ENCODE assay signal across 22 cellular contexts in the genomic region with DNA sequence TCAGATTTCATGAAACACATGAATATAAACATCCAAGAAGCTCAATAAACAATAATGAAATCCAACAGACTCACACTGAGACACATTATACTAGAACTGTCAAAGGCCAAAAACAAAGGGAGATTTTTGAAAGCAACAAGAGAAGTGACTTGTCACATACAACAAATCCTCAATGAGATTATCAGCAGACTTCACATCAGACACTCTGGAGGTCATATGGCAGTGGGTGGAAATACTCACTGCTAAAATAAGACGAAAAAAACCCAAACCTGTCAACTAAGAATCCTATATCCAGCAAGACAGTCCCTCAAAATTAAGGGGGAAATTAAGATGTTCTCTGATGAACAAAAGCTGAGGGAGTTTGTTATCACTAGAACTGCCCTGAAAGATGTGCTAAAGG.
DNase-seq lines count a peak whose midpoint lies in the region; ATAC-seq, FAIRE-seq and TF ChIP-seq lines count a peak whose summit lies in the region.
"Had no signal": no experiment of that assay in that cellular context is flagged by ENCODE, and none has a peak within 500 bp of the region (broad histone marks: within the 10 kb centered on the region; RNA-seq: fewer than 3 reads in every experiment).

No MANE protein-coding gene starts in this region.

- FAIRE-seq in GM18507 (lab: Jason Lieb, UNC) (peak; percentile 74), keratinocyte (lab: Jason Lieb, UNC) (peak; percentile 39)
- FAIRE-seq: A549 had no signal

- H3K9ac ChIP-seq in endodermal cell (ENCODE audit: extremely low read depth, low read length, poor library complexity, severe bottlenecking) (no peak overlapping the region), keratinocyte (ENCODE audit: control insufficient read depth, extremely low read depth, insufficient read depth, low read length) (no peak overlapping the region)

- POLR2A ChIA-PET in naive thymus-derived CD8-positive, alpha-beta T cell (lab: Charles Lee): no interaction called here
- POLR2A ChIA-PET in CD4-positive, alpha-beta T cell (lab: Charles Lee): no interaction called here

- H3K4me1 ChIP-seq in endodermal cell (ENCODE audit: control insufficient read depth, insufficient read depth, low read length): no peaks in the 10 kb centered on the region
- peaks cover 6% of the 10 kb centered on the region for H3K4me1 ChIP-seq in keratinocyte (ENCODE audit: control insufficient read depth, extremely low read depth, insufficient read depth, low read length)

- H3K4me2 ChIP-seq in keratinocyte (ENCODE audit: control insufficient read depth, extremely low read depth, insufficient read depth, low read depth, low read length): no peak overlapping the region
- H3K4me2 ChIP-seq: A549 had no signal

- no peak overlapping the region for H2AFZ ChIP-seq in keratinocyte (ENCODE audit: control insufficient read depth, low read length)

- H3K4me3 Mint-ChIP-seq in endodermal cell: no peak overlapping the region
- H3K4me3 Mint-ChIP-seq in naive thymus-derived CD8-positive, alpha-beta T cell: no peak overlapping the region
- no peak overlapping the region for H3K4me3 Mint-ChIP-seq in CD4-positive, alpha-beta T cell

- peaks cover 38% of the 10 kb centered on the region for H3K9me3 Mint-ChIP-seq in endodermal cell
- peaks cover 7 to 48% (median 34%) of the 10 kb centered on the region in 9 donors for H3K9me3 Mint-ChIP-seq in naive thymus-derived CD8-positive, alpha-beta T cell
- H3K9me3 Mint-ChIP-seq in CD4-positive, alpha-beta T cell: peaks cover 19% of the 10 kb centered on the region

- H3K4me1 Mint-ChIP-seq in endodermal cell: peaks cover 5% of the 10 kb centered on the region
- H3K4me1 Mint-ChIP-seq in naive thymus-derived CD8-positive, alpha-beta T cell: peaks cover 3 to 10% (median 9%) of the 10 kb centered on the region in 4 donors
- peaks cover 12% of the 10 kb centered on the region for H3K4me1 Mint-ChIP-seq in CD4-positive, alpha-beta T cell (ENCODE audit: low read depth)

- H3K36me3 Mint-ChIP-seq in endodermal cell (ENCODE audit: low read depth): peaks cover 54% of the 10 kb centered on the region
- H3K36me3 Mint-ChIP-seq in naive thymus-derived CD8-positive, alpha-beta T cell: peaks cover 44 to 55% (median 44%) of the 10 kb centered on the region in 3 donors
- H3K36me3 Mint-ChIP-seq in CD4-positive, alpha-beta T cell (ENCODE audit: low read depth): peaks cover 72% of the 10 kb centered on the region

- WGBS in endodermal cell (ENCODE audit: insufficient coverage in 1 of 2, insufficient read length in 1 of 2), 2 experiments: 90% methylated on average over 1 of the region's 1 CpG; no CpG with 5 or more reads in 1 of the 2 experiments

- H3K4me3 ChIP-seq in endodermal cell (ENCODE audit: low read length) (peak overlapping the region; percentile 14), keratinocyte (ENCODE audit: control insufficient read depth in 2 of 3, extremely low read depth in 1 of 3, insufficient read depth in 2 of 3, low read depth in 1 of 3, low read length in 3 of 3) (no peak overlapping the region), H7 (ENCODE audit: insufficient read depth, low read depth, low read length) (no peak overlapping the region)
- H3K4me3 ChIP-seq: A549, HAP-1 had no signal

- H3K79me2 ChIP-seq in keratinocyte (ENCODE audit: control insufficient read depth, insufficient read depth, low read length): peaks cover 77% of the 10 kb centered on the region

- ATAC-seq in naive thymus-derived CD8-positive, alpha-beta T cell: no peak
- ATAC-seq in CD4-positive, alpha-beta T cell (ENCODE audit: poor library complexity): no peak
- ATAC-seq: A549 had no signal

- H3K9me1 ChIP-seq in keratinocyte (ENCODE audit: control insufficient read depth, extremely low read depth, insufficient read depth, low read length): peaks cover 2% of the 10 kb centered on the region

- DNase-seq in GM18507 (ENCODE audit: extremely low spot score, insufficient read length, low read depth) (no peak), M059J (ENCODE audit: low read depth) (peak; percentile 19), endodermal cell (no peak), keratinocyte (ENCODE audit: low read depth, low spot score) (no peak), H7 (no peak)
- no peak for DNase-seq in naive thymus-derived CD8-positive, alpha-beta T cell
- DNase-seq in CD4-positive, alpha-beta T cell: no peak
- DNase-seq: DMS153, DND-41, Karpas-422, NCI-H1105, NCI-H1436 treated with DMSO at 0.1 percent for 48 hours, NCI-H1930, NCI-H2227 treated with DMSO at 0.1 percent for 48 hours, NCI-H526 treated with DMSO at 0.1 percent for 48 hours, SHP77, T-helper 1 cell had no signal

- TF ChIP-seq CTCF in endodermal cell (conservative IDR thresholded peaks at IDR 0.05): no peak
- TF ChIP-seq CTCF in keratinocyte (optimal IDR thresholded peaks at IDR 0.05 in 1 of 3, IDR thresholded peaks at IDR 0.05 in 1 of 3, conservative IDR thresholded peaks at IDR 0.05 in 1 of 3; ENCODE audit: extremely low read depth in 1 of 3, insufficient read depth in 2 of 3, low read length in 3 of 3): no peak
- TF ChIP-seq CTCF in CD4-positive, alpha-beta T cell (IDR thresholded peaks at IDR 0.05): no peak

- H3K27ac ChIP-seq in endodermal cell (ENCODE audit: low read depth, low read length): no peak overlapping the region
- H3K27ac ChIP-seq in keratinocyte (ENCODE audit: control insufficient read depth, insufficient read depth, low read length): no peak overlapping the region
- no peak overlapping the region for H3K27ac ChIP-seq in CD4-positive, alpha-beta T cell (ENCODE audit: low read depth, low read length)
- H3K27ac ChIP-seq: A549, C4-2B, HL-60, RWPE1 had no signal

- H3K9me3 ChIP-seq in endodermal cell (ENCODE audit: control insufficient read depth, low read length) (peaks cover 45% of the 10 kb centered on the region), keratinocyte (ENCODE audit: control insufficient read depth, low read depth, low read length) (no peaks in the 10 kb centered on the region)
- H3K9me3 ChIP-seq in CD4-positive, alpha-beta T cell (ENCODE audit: control insufficient read depth, low read length): peaks cover 17% of the 10 kb centered on the region

- no peaks in the 10 kb centered on the region for H3K27me3 Mint-ChIP-seq in endodermal cell (ENCODE audit: insufficient read depth)
- no peaks in the 10 kb centered on the region for H3K27me3 Mint-ChIP-seq in naive thymus-derived CD8-positive, alpha-beta T cell
- no peaks in the 10 kb centered on the region for H3K27me3 Mint-ChIP-seq in CD4-positive, alpha-beta T cell

- intact Hi-C loops in CD4-positive, alpha-beta T cell (cut with DNase I, micrococcal nuclease): no loop called here

- dilution Hi-C loops in keratinocyte (cut with MboI; ENCODE audit: extremely low pct_ligation_motif_present, low sequenced_read_pairs): no loop called here

- CTCF ChIA-PET in CD4-positive, alpha-beta T cell (lab: Charles Lee): interaction anchor here (1.3 kb wide), 1 partner anchor 8 kb away, joined by 3 read pairs; no protein-coding TSS in a partner anchor

- H3K27ac Mint-ChIP-seq in endodermal cell: no peak overlapping the region
- peak overlapping the region in 2 of 10 donors; percentile 15 to 56 for H3K27ac Mint-ChIP-seq in naive thymus-derived CD8-positive, alpha-beta T cell
- H3K27ac Mint-ChIP-seq in CD4-positive, alpha-beta T cell: no peak overlapping the region

- H3K36me3 ChIP-seq in endodermal cell (ENCODE audit: control insufficient read depth, insufficient read depth, low read length): peaks cover 42% of the 10 kb centered on the region
- H3K36me3 ChIP-seq in keratinocyte (ENCODE audit: control insufficient read depth in 2 of 2, extremely low read depth in 1 of 2, insufficient read depth in 2 of 2, low read length in 2 of 2): peaks cover 4 to 10% of the 10 kb centered on the region in 2 experiments
- H3K36me3 ChIP-seq in H7 (replicated peaks; ENCODE audit: control insufficient read depth, insufficient read depth, low read length): no peaks in the 10 kb centered on the region

- peaks cover 9% of the 10 kb centered on the region for H4K20me1 ChIP-seq in keratinocyte (ENCODE audit: control insufficient read depth, extremely low read depth, insufficient read depth, low read length)

- H3K27me3 ChIP-seq in endodermal cell (ENCODE audit: control insufficient read depth, insufficient read depth, low read length, poor library complexity, severe bottlenecking) (no peaks in the 10 kb centered on the region), keratinocyte (ENCODE audit: control insufficient read depth, extremely low read depth, insufficient read depth, low read length) (no peaks in the 10 kb centered on the region), H7 (ENCODE audit: control insufficient read depth, insufficient read depth, low read length) (no peaks in the 10 kb centered on the region)
- no peaks in the 10 kb centered on the region for H3K27me3 ChIP-seq in CD4-positive, alpha-beta T cell (ENCODE audit: control insufficient read depth, insufficient read depth, low read length)
